In the genomic region with DNA sequence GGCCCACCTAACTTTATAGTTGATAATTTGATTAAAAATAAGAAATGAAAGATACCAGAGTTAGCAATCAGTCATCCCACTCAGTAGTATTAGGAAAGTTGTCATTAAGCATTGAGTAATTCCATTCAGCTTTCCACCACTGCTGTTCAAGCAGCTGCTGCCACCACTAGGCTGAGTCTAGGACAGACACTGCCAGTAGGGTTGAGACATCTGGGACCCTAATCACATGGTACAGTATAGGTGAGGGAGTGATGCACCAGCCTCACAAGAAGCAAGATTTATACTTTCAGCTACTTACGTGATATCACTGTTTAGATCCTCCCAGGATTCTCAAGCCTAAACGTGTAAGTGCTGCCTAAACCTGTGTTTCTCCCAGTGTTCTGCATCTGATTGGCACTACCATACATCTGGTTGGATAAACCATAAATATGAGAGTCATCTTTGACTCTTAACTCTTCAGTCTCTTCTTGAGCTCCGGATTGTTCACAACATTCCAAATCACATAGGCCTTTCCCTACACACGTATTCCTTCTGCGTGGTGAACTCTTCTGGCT, we compare ENCODE assay signal across 8 cellular contexts. TPM values are rescaled to one million over a fixed set of nuclear protein-coding genes. Genes with fewer than 3 reads are reported as not detected.
DNase-seq lines count a peak whose midpoint lies in the region; ATAC-seq, FAIRE-seq and TF ChIP-seq lines count a peak whose summit lies in the region.

No MANE protein-coding gene starts in this region.

- no peak overlapping the region for H4K8ac ChIP-seq in H1 (ENCODE audit: extremely low read depth, insufficient read depth, low read length)

- 93% methylated on average over 5 of the region's 5 CpGs; no CpG with 5 or more reads in 1 of the 2 experiments for WGBS in H1 (ENCODE audit: extremely low coverage in 1 of 2, insufficient coverage in 1 of 2, insufficient read length in 1 of 2, insufficient replicate concordance in 2 of 2, low coverage in 1 of 2, low lambda C conversion rate in 2 of 2, missing lambda C conversion rate in 1 of 2), 2 experiments
- 77% methylated on average over 5 of the region's 5 CpGs for WGBS in smooth muscle cell (ENCODE audit: low lambda C conversion rate)

- H2AFZ ChIP-seq in H1 (ENCODE audit: low read length) (no peak overlapping the region), smooth muscle cell (ENCODE audit: low read depth) (no peak overlapping the region)

- no peak for TF ChIP-seq EP300 in H1 (IDR thresholded peaks at IDR 0.05; ENCODE audit: borderline replicate concordance in 1 of 2, low read depth in 2 of 2, low read length in 2 of 2)

- no peak overlapping the region for H4K91ac ChIP-seq in H1 (replicated peaks; ENCODE audit: insufficient read length, low read length)

- no peak overlapping the region for H3K4me3 ChIP-seq in H1 (ENCODE audit: extremely low read depth in 1 of 4, insufficient read depth in 2 of 4, low read depth in 3 of 4, low read length in 4 of 4)
- H3K4me3 ChIP-seq in smooth muscle cell: peak overlapping the region; percentile 87

- peak; percentile 32 for DNase-seq in COLO829 (ENCODE audit: low spot score)
- peak; percentile 47 for DNase-seq in H4 (ENCODE audit: low spot score)
- DNase-seq in RKO (ENCODE audit: low spot score): peak; percentile 71
- no peak for DNase-seq in H1 (ENCODE audit: low read depth in 1 of 2, low spot score in 2 of 2)
- no peak for DNase-seq in smooth muscle cell (lab: John Stamatoyannopoulos, UW; ENCODE audit: unreplicated experiment)
- no peak for DNase-seq in NCI-H1930 (lab: John Stamatoyannopoulos, UW)
- DNase-seq in NCI-H1105 (lab: John Stamatoyannopoulos, UW): no peak

- H3K27ac ChIP-seq in H1 (ENCODE audit: low read depth, low read length) (no peak overlapping the region), smooth muscle cell (ENCODE audit: low read depth) (peak overlapping the region; percentile 97)

- POLR2A ChIA-PET in H1 (lab: Charles Lee; ENCODE audit: partially characterized antibody): interaction anchor here (1.0 to 1.2 kb wide), 2 partner anchors 19 to 38 kb away, joined by 3 read pairs; no protein-coding TSS in a partner anchor

- H3K56ac ChIP-seq in H1 (replicated peaks; ENCODE audit: insufficient read length, low read depth, low read length): no peak overlapping the region

- no peak overlapping the region for H2BK20ac ChIP-seq in H1 (ENCODE audit: low read length)

- no peak overlapping the region for H2BK15ac ChIP-seq in H1 (ENCODE audit: low read length)

- H3K27me3 ChIP-seq in H1 (replicated peaks in 1 of 4; ENCODE audit: control insufficient read depth in 3 of 4, extremely low read depth in 1 of 4, insufficient read depth in 3 of 4, low read length in 3 of 4) (no peaks in the 10 kb centered on the region), smooth muscle cell (ENCODE audit: low read depth) (no peaks in the 10 kb centered on the region)

- peaks cover 2% of the 10 kb centered on the region; the same call in 1 of the 2 replicates for H3K79me1 ChIP-seq in H1 (ENCODE audit: low read depth, low read length)

- H2AK5ac ChIP-seq in H1 (ENCODE audit: low read depth, low read length): no peak overlapping the region

- no peak overlapping the region for H4K5ac ChIP-seq in H1 (ENCODE audit: insufficient read length, low read depth, low read length)

- H3K79me2 ChIP-seq in H1 (ENCODE audit: control insufficient read depth in 1 of 2, insufficient read depth in 2 of 2, low read length in 2 of 2): peaks cover 4 to 56% of the 10 kb centered on the region in 2 experiments; a peak in 3 of 4 replicates
- H3K79me2 ChIP-seq in smooth muscle cell (ENCODE audit: low read depth): peaks cover 77% of the 10 kb centered on the region

- no peaks in the 10 kb centered on the region for H3K9me3 ChIP-seq in H1 (ENCODE audit: insufficient read depth in 2 of 2, low read depth in 1 of 2, low read length in 1 of 2)
- no peaks in the 10 kb centered on the region for H3K9me3 ChIP-seq in smooth muscle cell (replicated peaks; ENCODE audit: low read depth)

- no peak overlapping the region for H3K9ac ChIP-seq in H1 (replicated peaks in 1 of 4; ENCODE audit: extremely low read depth in 1 of 4, low read depth in 3 of 4, low read length in 3 of 4)
- H3K9ac ChIP-seq in smooth muscle cell (ENCODE audit: low read depth): no peak overlapping the region

- peaks cover 0 to 7% of the 10 kb centered on the region in 2 experiments for H4K20me1 ChIP-seq in H1 (replicated peaks in 1 of 2; ENCODE audit: control insufficient read depth in 1 of 2, insufficient read depth in 2 of 2, low read length in 2 of 2)
- peaks cover 69% of the 10 kb centered on the region for H4K20me1 ChIP-seq in smooth muscle cell (ENCODE audit: low read depth)

- peak; percentile 44 to 61 for TF ChIP-seq RAD21 in H1 (IDR thresholded peaks at IDR 0.05 in 1 of 2, conservative IDR thresholded peaks at IDR 0.05 in 1 of 2; ENCODE audit: low read depth in 2 of 2, low read length in 2 of 2)

- no peak overlapping the region for H3K23ac ChIP-seq in H1 (ENCODE audit: insufficient read length)

- TF ChIP-seq CTCF in H1 (IDR thresholded peaks at IDR 0.05; ENCODE audit: control extremely low read depth in 1 of 3, insufficient read depth in 1 of 3, low read depth in 1 of 3, low read length in 3 of 3) (peak; percentile 31 to 54 (median 46)), smooth muscle cell (IDR thresholded peaks at IDR 0.05; ENCODE audit: borderline replicate concordance, insufficient read depth, poor library complexity, severe bottlenecking) (no peak)

- H3K4me1 ChIP-seq in H1 (replicated peaks in 1 of 4; ENCODE audit: control insufficient read depth in 3 of 4, insufficient read depth in 4 of 4, low read length in 3 of 4): peaks cover 0 to 6% (median 3%) of the 10 kb centered on the region in 4 experiments; a peak in 2 of 7 replicates
- peaks cover 25% of the 10 kb centered on the region for H3K4me1 ChIP-seq in smooth muscle cell (ENCODE audit: low read depth)

- H3K23me2 ChIP-seq in H1 (ENCODE audit: low read depth, low read length): no peaks in the 10 kb centered on the region; the same call in 1 of the 2 replicates

- H3K18ac ChIP-seq in H1 (ENCODE audit: extremely low read depth, low read length): no peak overlapping the region

- TF ChIP-seq POLR2A in H1 (IDR thresholded peaks at IDR 0.05; ENCODE audit: control extremely low read depth in 1 of 2, low read depth in 2 of 2, low read length in 2 of 2): peak in 1 of 2 experiments; percentile 41; a peak in 1 of 3 replicates

- no peak overlapping the region for H3K14ac ChIP-seq in H1 (ENCODE audit: insufficient read length)

- peak; percentile 71 for FAIRE-seq in H1 (lab: Jason Lieb, UNC)

- CTCF ChIA-PET in H1 (lab: Charles Lee; ENCODE audit: partially characterized antibody): interaction anchor here (0.7 to 4.4 kb wide), 4 partner anchors 18 to 52 kb away, joined by 3 to 17 read pairs (median 4); no protein-coding TSS in a partner anchor

- no peak overlapping the region for H2BK12ac ChIP-seq in H1 (ENCODE audit: low read depth, low read length)

- no peak overlapping the region for H2BK120ac ChIP-seq in H1 (replicated peaks; ENCODE audit: low read depth, low read length)

- H3K4me2 ChIP-seq in H1 (ENCODE audit: insufficient read depth in 1 of 2, low read depth in 2 of 2, low read length in 2 of 2): peak overlapping the region in 1 of 2 experiments; percentile 80; a peak in 1 of 4 replicates
- peak overlapping the region; percentile 92 for H3K4me2 ChIP-seq in smooth muscle cell

- peaks cover 5% of the 10 kb centered on the region for H3F3A ChIP-seq in smooth muscle cell (ENCODE audit: low read depth)

- H2BK5ac ChIP-seq in H1 (ENCODE audit: low read depth, low read length): no peak overlapping the region

- no peak overlapping the region for H3K4ac ChIP-seq in H1 (replicated peaks; ENCODE audit: insufficient read length, low read depth, low read length)

- H3K36me3 ChIP-seq in H1 (ENCODE audit: control insufficient read depth in 2 of 4, insufficient read depth in 4 of 4, low read length in 3 of 4): peaks cover 0 to 24% (median 6%) of the 10 kb centered on the region in 4 experiments; a peak in 5 of 8 replicates
- H3K36me3 ChIP-seq in smooth muscle cell (ENCODE audit: low read depth): peaks cover 6% of the 10 kb centered on the region

- no peak for ATAC-seq in HG03045 (IDR thresholded peaks at IDR 0.05; ENCODE audit: unreplicated experiment)

TF ChIP-seq in H1, 55 proteins besides CTCF, POLR2A, EP300 and RAD21:
- no peak for TF ChIP-seq KDM4A (IDR thresholded peaks at IDR 0.05; ENCODE audit: low read depth, low read length, severe bottlenecking)
- 0 out of 2 replicates have a peak, but pooled peaks have one; percentile 30 for TF ChIP-seq POLR2AphosphoS5 (IDR thresholded peaks at IDR 0.05; ENCODE audit: low read depth, low read length)
- no peak for TF ChIP-seq CBX5 (IDR thresholded peaks at IDR 0.05; ENCODE audit: low read depth, low read length)
- no peak for TF ChIP-seq NRF1 (IDR thresholded peaks at IDR 0.05; ENCODE audit: low read depth, low read length)
- no peak for TF ChIP-seq RBBP5 (IDR thresholded peaks at IDR 0.05; ENCODE audit: borderline replicate concordance, low read depth, low read length)

RNA-seq across cellular contexts. Expression of gene UBXN4, which starts 3.2 kb away (rescaled TPM):
- 24.2 and 31.4 TPM in 2 replicates for total RNA-seq in H4 (2014; rRNA removed; shearing (Covaris generic))
- 64.2 and 66.0 TPM in 2 replicates for total RNA-seq in H1 (2021; fragmentation: NEBNext Ultra II Directional; extraction: Animal tissue kit (Norgen Biotek cat#: 25700))
- polyA plus RNA-seq in H1 (2011; rRNA removed): 13.6 and 20.1 TPM in 2 replicates
- 29.8 TPM for polyA plus RNA-seq in H1 (2011; cell fraction: cytosol; rRNA removed)
- 20.7 TPM for polyA plus RNA-seq in H1 (2011; cell fraction: nucleus; rRNA removed)
- 34.5 to 48.3 TPM (median 35.8 TPM) in 4 replicates for polyA plus RNA-seq in H1 (2012, experiment 1 of 2)
- 3.0 TPM for polyA plus RNA-seq in H1 (2012, experiment 2 of 2)
- 56.1 TPM for polyA plus RNA-seq in H1 (2013, experiment 1 of 2)
- polyA plus RNA-seq in H1 (2013, experiment 2 of 2): 56.4 TPM
- 24.5 and 54.0 TPM in 2 replicates for polyA minus RNA-seq in H1 (2011; rRNA and poly(A)+ RNA removed)
- polyA minus RNA-seq in H1 (2011; cell fraction: cytosol; rRNA and poly(A)+ RNA removed): 43.7 TPM
- 66.6 TPM for polyA minus RNA-seq in H1 (2011; cell fraction: nucleus; rRNA and poly(A)+ RNA removed)
- total RNA-seq in smooth muscle cell: 80.7 and 87.1 TPM in 2 replicates
- 130 and 164 TPM in 2 replicates for polyA plus RNA-seq in smooth muscle cell

Comparison
In these comparisons a context has a peak if more than half of its experiments do, and no peak if none do; other contexts are left out.
1. DNase-seq: peak in COLO829 (single experiment), H4 (single experiment) and RKO (single experiment); none in H1 (0 of 2), smooth muscle cell (single experiment), NCI-H1930 (0 of 2) and NCI-H1105 (single experiment).